Comparison of ENCODE assay signal across 1 cellular context in genomic region chr15:36960179-36960946, GRCh38.
TF ChIP-seq lines count a peak whose summit lies in the region.

No MANE protein-coding gene starts in this region.

TF ChIP-seq in K562, 482 proteins besides CTCF, POLR2A, EP300 and RAD21 (continued from another document):
- TF ChIP-seq ZBTB40 (IDR thresholded peaks at IDR 0.05) = no peak
- no peak for TF ChIP-seq ZBTB40 (CRISPR knock-in tag; IDR thresholded peaks at IDR 0.05)
- no peak for TF ChIP-seq E2F3 (CRISPR knock-in tag; IDR thresholded peaks at IDR 0.05)
- TF ChIP-seq GATA2 (CRISPR knock-in tag; IDR thresholded peaks at IDR 0.05) = no peak
- no peak for TF ChIP-seq ZHX1 (conservative IDR thresholded peaks at IDR 0.05; ENCODE audit: low read length)
- TF ChIP-seq SRSF7 (optimal IDR thresholded peaks at IDR 0.05; ENCODE audit: low read depth, low read length) = no peak
- TF ChIP-seq CC2D1A (IDR thresholded peaks at IDR 0.05) = no peak
- TF ChIP-seq ZNF274 (IDR thresholded peaks at IDR 0.05; ENCODE audit: borderline replicate concordance, low read depth, low read length) = no peak
- TF ChIP-seq KAT8 (IDR thresholded peaks at IDR 0.05; ENCODE audit: low read depth) = no peak
- TF ChIP-seq ZFX (CRISPR knock-in tag; IDR thresholded peaks at IDR 0.05) = no peak
- no peak for TF ChIP-seq ZNF41 (CRISPR knock-in tag; conservative IDR thresholded peaks at IDR 0.05)
- TF ChIP-seq TFE3 (CRISPR knock-in tag; IDR thresholded peaks at IDR 0.05) = no peak
- no peak for TF ChIP-seq SNRNP70 (optimal IDR thresholded peaks at IDR 0.05; ENCODE audit: low read depth, low read length)
- no peak for TF ChIP-seq SETDB1 (IDR thresholded peaks at IDR 0.05; ENCODE audit: low read length)
- TF ChIP-seq CREB3 (tag; conservative IDR thresholded peaks at IDR 0.05; ENCODE audit: low read depth) = no peak
- no peak for TF ChIP-seq NKRF (IDR thresholded peaks at IDR 0.05; ENCODE audit: borderline replicate concordance)
- no peak for TF ChIP-seq ZBTB11 (CRISPR knock-in tag; IDR thresholded peaks at IDR 0.05)
- no peak for TF ChIP-seq THAP7 (CRISPR knock-in tag; IDR thresholded peaks at IDR 0.05)
- no peak for TF ChIP-seq KLF6 (CRISPR knock-in tag; IDR thresholded peaks at IDR 0.05; ENCODE audit: borderline replicate concordance)
- no peak for TF ChIP-seq CBFB (CRISPR knock-in tag; IDR thresholded peaks at IDR 0.05)
- TF ChIP-seq KDM2B (CRISPR knock-in tag; IDR thresholded peaks at IDR 0.05) = no peak
- no peak for TF ChIP-seq CREB5 (CRISPR knock-in tag; IDR thresholded peaks at IDR 0.05)
- no peak for TF ChIP-seq POLR3G (IDR thresholded peaks at IDR 0.05; ENCODE audit: extremely low read depth, insufficient read length, insufficient replicate concordance)
- peak; percentile 23; the same call in 1 of the 2 replicates for TF ChIP-seq SMARCE1 (IDR thresholded peaks at IDR 0.05)
- no peak for TF ChIP-seq ZNF146 (CRISPR knock-in tag; IDR thresholded peaks at IDR 0.05; ENCODE audit: unreplicated experiment)
